In genomic region chr2:88680266-88680902, GRCh38 we compare ENCODE assay signal across 18 cellular contexts.
"Had no signal": no experiment of that assay in that cellular context is flagged by ENCODE, and none has a peak within 500 bp of the region (broad histone marks: within the 10 kb centered on the region; RNA-seq: fewer than 3 reads in every experiment).

No MANE protein-coding gene starts in this region.

- H3K27me3 Mint-ChIP-seq: progenitor cell of endocrine pancreas, T-cell had no signal

- H3K27ac Mint-ChIP-seq: mesothelial cell of epicardium, nephron, progenitor cell of endocrine pancreas, T-cell had no signal

- H3K4me3 ChIP-seq: lung, tibial artery had no signal

- H3K27me3 ChIP-seq: tibial artery had no signal

- H3K4me1 Mint-ChIP-seq: nephron, T-cell had no signal

- ATAC-seq: left colon; stimulated activated naive CD8-positive, alpha-beta T cell treated with anti-CD3 and anti-CD28 coated beads, Interleukin-15, Interleukin-2, amounts not matched to agents 100 U/mL and 50 U/mL, for 24 hours; T-cell had no signal

- H3K36me3 ChIP-seq: tibial artery, WERI-Rb-1 had no signal

- H3K27ac ChIP-seq: tibial artery, WERI-Rb-1 had no signal

- DNase-seq: activated CD4-positive, alpha-beta T cell treated with anti-CD3 and anti-CD28 coated beads for 1 hour; activated CD4-positive, alpha-beta T cell treated with anti-CD3 and anti-CD28 coated beads, Interleukin-2, amount 50 U/mL, for 48 hours; activated T-cell treated with anti-CD3 and anti-CD28 coated beads for 4 hours; effector CD4-positive, alpha-beta T cell; hypothalamus; islet precursor cell; left colon; nucleus accumbens; stimulated activated CD4-positive, alpha-beta T cell treated with anti-CD3 and anti-CD28 coated beads, Interleukin-2, amount 100 ng/mL, for 24 hours; stimulated activated naive CD8-positive, alpha-beta T cell treated with anti-CD3 and anti-CD28 coated beads, Interleukin-15, Interleukin-2, amounts not matched to agents 100 U/mL and 50 U/mL, for 24 hours; substantia nigra; T-cell; tibial artery; WERI-Rb-1 had no signal

- H3K4me3 Mint-ChIP-seq: mesothelial cell of epicardium, nephron, T-cell had no signal

- H3K4me1 ChIP-seq: tibial artery had no signal

- H3K9me3 ChIP-seq: tibial artery had no signal
